Comparison of ENCODE assay signal across 26 cellular contexts in the genomic region with DNA sequence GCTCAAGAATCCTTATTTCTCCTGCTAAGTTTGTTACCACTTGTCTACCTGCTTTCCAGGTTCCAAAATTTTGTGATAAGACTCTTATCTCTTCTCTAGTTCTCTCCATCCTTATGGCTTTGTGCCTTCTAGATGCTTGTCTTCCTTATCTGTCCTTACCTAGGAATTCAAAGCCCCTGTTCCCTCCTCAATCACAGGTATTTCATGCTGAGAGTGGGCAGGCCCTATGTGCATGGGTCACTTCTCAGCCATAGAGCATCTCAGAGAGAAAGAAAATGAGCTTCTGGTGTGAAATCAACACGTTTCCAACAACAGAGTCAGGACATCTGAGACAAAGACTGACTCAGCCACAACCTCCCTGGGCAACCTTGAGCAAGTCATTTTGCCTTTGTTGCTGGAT.
"Had no signal": no experiment of that assay in that cellular context is flagged by ENCODE, and none has a peak within 500 bp of the region (broad histone marks: within the 10 kb centered on the region; RNA-seq: fewer than 3 reads in every experiment).

No MANE protein-coding gene starts in this region.

- H3K27me3 ChIP-seq: ascending aorta, breast epithelium, colonic mucosa had no signal

- H3K36me3 ChIP-seq: ascending aorta, breast epithelium, cardiac muscle cell, colonic mucosa, esophagus squamous epithelium had no signal

- H3K4me1 ChIP-seq: ascending aorta, breast epithelium, colonic mucosa, esophagus squamous epithelium had no signal

- H3K27ac ChIP-seq: ascending aorta, breast epithelium, cardiac muscle cell, colonic mucosa, dorsolateral prefrontal cortex, esophagus squamous epithelium had no signal

- DNase-seq: activated CD4-positive, alpha-beta memory T cell treated with anti-CD3 and anti-CD28 coated beads, Interleukin-2, amount 10 ng/mL, durations not matched to agents 7 days and 5 days; activated CD4-positive, alpha-beta T cell treated with anti-CD3 and anti-CD28 coated beads for 4 hours; activated CD4-positive, alpha-beta T cell treated with anti-CD3 and anti-CD28 coated beads, Interleukin-2, amount 10 ng/mL, durations not matched to agents 7 days and 5 days; activated CD4-positive, alpha-beta T cell treated with anti-CD3 and anti-CD28 coated beads, Interleukin-2, amount 50 U/mL, for 4 hours; activated CD4-positive, CD25-positive, alpha-beta regulatory T cell; activated CD4-positive, CD25-positive, alpha-beta regulatory T cell treated with anti-CD3 and anti-CD28 coated beads, Interleukin-2, amount 50 U/mL, for 72 hours; activated CD8-positive, alpha-beta memory T cell treated with anti-CD3 and anti-CD28 coated beads, Interleukin-2, amount 50 U/mL, for 48 hours; activated gamma-delta T cell; activated naive CD4-positive, alpha-beta T cell; activated naive CD4-positive, alpha-beta T cell treated with anti-CD3 and anti-CD28 coated beads, Interleukin-2, amount 10 ng/mL, durations not matched to agents 7 days and 5 days; activated naive CD8-positive, alpha-beta T cell treated with anti-CD3 and anti-CD28 coated beads, Interleukin-2, amount 10 ng/mL, durations not matched to agents 7 days and 5 days; activated T-cell treated with anti-CD3 and anti-CD28 coated beads for 4 hours; activated T-cell treated with anti-CD3 and anti-CD28 coated beads, Interleukin-2, amount 50 U/mL, for 24 hours; activated T-cell treated with anti-CD3 and anti-CD28 coated beads, Interleukin-2, amount 50 U/mL, for 72 hours; central memory CD4-positive, alpha-beta T cell; cerebellar nuclear complex; colonic mucosa; dorsolateral prefrontal cortex; effector memory CD4-positive, alpha-beta T cell; endodermal cell; esophagus squamous epithelium; T-helper 2 cell had no signal

- H3K4me3 ChIP-seq: ascending aorta, breast epithelium, cardiac muscle cell, colonic mucosa, dorsolateral prefrontal cortex, esophagus squamous epithelium had no signal

- H3K9me3 ChIP-seq: ascending aorta, breast epithelium, colonic mucosa, esophagus squamous epithelium had no signal

- ATAC-seq: activated naive CD4-positive, alpha-beta T cell treated with anti-CD3 and anti-CD28 coated beads, Interleukin-2, amount 50 U/mL, for 72 hours; activated T-cell treated with anti-CD3 and anti-CD28 coated beads, Interleukin-2, amount 50 U/mL, for 72 hours had no signal
